9 cellular contexts compared by ENCODE assay signal in genomic region chr14:23365353-23366162, GRCh38. TPM values are rescaled to one million over a fixed set of nuclear protein-coding genes. Genes with fewer than 3 reads are reported as not detected.
DNase-seq lines count a peak whose midpoint lies in the region; ATAC-seq, FAIRE-seq and TF ChIP-seq lines count a peak whose summit lies in the region.
"Had no signal": no experiment of that assay in that cellular context is flagged by ENCODE, and none has a peak within 500 bp of the region (broad histone marks: within the 10 kb centered on the region; RNA-seq: fewer than 3 reads in every experiment).

No MANE protein-coding gene starts in this region.

- WGBS in small intestine, 3 donors = 2 to 7% (median 2%) methylated on average over 40 to 80 of the region's 80 CpGs

- H3K4me3 ChIP-seq in HUES48 (ENCODE audit: low read depth, low read length) (peak overlapping the region; percentile 82), colonic mucosa (peak overlapping the region; percentile 27), kidney epithelial cell (ENCODE audit: low read depth, low read length) (peak overlapping the region; percentile 43), small intestine (ENCODE audit: low read depth in 1 of 2, low read length in 2 of 2) (peak overlapping the region in 1 of 2 donors; percentile 16)

- intact Hi-C loops in colonic mucosa (cut with DNase I) = no loop called here

- H3K9me3 ChIP-seq in HUES48 (ENCODE audit: control insufficient read depth, insufficient read depth, low read length) (no peaks in the 10 kb centered on the region), colonic mucosa (no peaks in the 10 kb centered on the region), small intestine (ENCODE audit: control insufficient read depth, low read depth) (no peaks in the 10 kb centered on the region)

- H3K36me3 ChIP-seq in HUES48 (ENCODE audit: control insufficient read depth, insufficient read depth, low read length) (peaks cover 9% of the 10 kb centered on the region; the same call in 1 of the 2 replicates), colonic mucosa (no peaks in the 10 kb centered on the region), kidney epithelial cell (ENCODE audit: control insufficient read depth, insufficient read depth, low read length) (no peaks in the 10 kb centered on the region), small intestine (ENCODE audit: control insufficient read depth in 2 of 2, insufficient read depth in 2 of 2, low read length in 2 of 2) (no peaks in the 10 kb centered on the region)

- TF ChIP-seq CTCF in colonic mucosa (IDR thresholded peaks at IDR 0.05) = no peak
- TF ChIP-seq CTCF in kidney epithelial cell (IDR thresholded peaks at IDR 0.05; ENCODE audit: insufficient read depth, low read length, poor library complexity, severe bottlenecking) = no peak

- H3K4me1 ChIP-seq in HUES48 (ENCODE audit: control insufficient read depth, insufficient read depth, low read length) (peaks cover 25% of the 10 kb centered on the region), colonic mucosa (no peaks in the 10 kb centered on the region), small intestine (ENCODE audit: control insufficient read depth in 2 of 2, insufficient read depth in 1 of 2, low read depth in 1 of 2, low read length in 1 of 2) (peaks cover 0 to 3% of the 10 kb centered on the region in 2 donors)

- peak overlapping the region; percentile 83 for H3K27ac ChIP-seq in HUES48 (ENCODE audit: low read depth, low read length)
- peak overlapping the region; percentile 82 for H3K27ac ChIP-seq in colonic mucosa
- peak overlapping the region; percentile 51 to 71 for H3K27ac ChIP-seq in small intestine (ENCODE audit: low read depth in 1 of 2, low read length in 1 of 2)

- H3K9ac ChIP-seq in HUES48 (ENCODE audit: low read depth, low read length) (peak overlapping the region; percentile 73), colonic mucosa (ENCODE audit: low read depth in 2 of 2, low read length in 2 of 2) (peak overlapping the region; percentile 19 to 76)

- H3K27me3 ChIP-seq in HUES48 (ENCODE audit: control insufficient read depth, insufficient read depth, low read length) (peaks cover 17% of the 10 kb centered on the region), colonic mucosa (peaks cover 22% of the 10 kb centered on the region), kidney epithelial cell (ENCODE audit: control insufficient read depth, insufficient read depth, low read length) (peaks cover 17% of the 10 kb centered on the region), small intestine (ENCODE audit: control insufficient read depth in 2 of 2, insufficient read depth in 2 of 2, low read length in 2 of 2) (peaks cover 6 to 16% of the 10 kb centered on the region in 2 donors)

- FAIRE-seq in small intestine (lab: Jason Lieb, UNC) = no peak

- no peak for ATAC-seq in HG03565 (IDR thresholded peaks at IDR 0.05; ENCODE audit: unreplicated experiment)
- ATAC-seq: activated naive CD8-positive, alpha-beta T cell treated with anti-CD3 and anti-CD28 coated beads, Interleukin-2, amount 50 U/mL, for 24 hours had no signal

- DNase-seq in colonic mucosa (no peak), kidney epithelial cell (ENCODE audit: low read depth) (no peak), small intestine (no peak), NCI-H345 (lab: John Stamatoyannopoulos, UW) (no peak), SIG-M5 treated with dmso at 0.1 percent for 504 hours (lab: John Stamatoyannopoulos, UW; ENCODE audit: unreplicated experiment) (no peak)
- no peak for DNase-seq in NK-92 treated with Interleukin-12 subunit alpha and Interleukin-12 subunit beta, amount 100 ng/mL, for 24 hours (lab: John Stamatoyannopoulos, UW)
- DNase-seq: activated naive CD8-positive, alpha-beta T cell treated with anti-CD3 and anti-CD28 coated beads, Interleukin-2, amount 50 U/mL, for 24 hours had no signal

RNA-seq across cellular contexts. Expression of gene EFS, which starts 0.6 kb away (rescaled TPM):
- 1 to 10 TPM; 1.1 to 2.3 TPM for total RNA-seq in colonic mucosa
- 10.8 and 15.4 TPM in 2 replicates for total RNA-seq in kidney epithelial cell
- 1 to 10 TPM in 1 of 3 donors, under 1 TPM in 2; 0.54 to 3.0 (median 0.67) TPM for polyA plus RNA-seq in small intestine

RNA-seq across cellular contexts. Expression of gene IL25, which starts 7.1 kb away (rescaled TPM):
- total RNA-seq in colonic mucosa (not detected), kidney epithelial cell (not detected in 2 replicates)
- not detected for polyA plus RNA-seq in small intestine

RNA-seq across cellular contexts. Expression of gene CMTM5, which starts 11.3 kb away (rescaled TPM):
- total RNA-seq in colonic mucosa = under 1 TPM; 0.40 to 0.66 TPM
- total RNA-seq in kidney epithelial cell = not detected in 2 replicates
- polyA plus RNA-seq in small intestine = under 1 TPM in 1 of 3 donors, not detected in 2; 0.97 TPM

RNA-seq across cellular contexts. Expression of gene SLC22A17, which starts 12.9 kb away (rescaled TPM):
- total RNA-seq in colonic mucosa (1 to 10 TPM; 3.9 to 6.7 TPM), kidney epithelial cell (7.8 and 13.1 TPM in 2 replicates)
- 10 to 100 TPM in 1 of 3 donors, 1 to 10 TPM in 1, under 1 TPM in 1; 0.67 to 12.7 (median 2.2) TPM for polyA plus RNA-seq in small intestine

RNA-seq across cellular contexts. Expression of gene MYH6, which starts 42.5 kb away (rescaled TPM):
- total RNA-seq in colonic mucosa (1 to 10 TPM in 1 of 2 donors, not detected in 1; 1.6 TPM), kidney epithelial cell (not detected in 2 replicates)
- 10 to 100 TPM in 1 of 3 donors, 1 to 10 TPM in 1, under 1 TPM in 1; 0.27 to 52.1 (median 2.0) TPM for polyA plus RNA-seq in small intestine
